25 cellular contexts compared by ENCODE assay signal in the genomic region with DNA sequence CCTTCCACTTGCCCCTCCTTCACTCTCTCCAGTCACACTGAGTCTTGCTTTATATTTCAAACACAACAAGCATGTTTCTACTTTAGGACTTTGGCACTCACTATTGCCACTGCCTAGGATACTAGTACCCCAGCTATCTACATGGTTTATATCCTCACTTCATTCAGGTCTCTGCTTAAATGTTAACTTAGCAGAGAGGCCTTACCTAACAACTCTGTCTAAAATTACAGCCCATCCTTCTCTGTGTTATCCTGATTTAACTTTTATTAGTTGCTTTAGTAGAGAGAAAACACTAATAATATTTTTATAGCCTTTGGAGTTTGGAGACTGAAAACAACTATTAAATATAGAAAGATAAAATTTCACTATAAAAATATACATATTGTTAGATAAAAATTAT. TPM values are rescaled to one million over a fixed set of nuclear protein-coding genes. Genes with fewer than 3 reads are reported as not detected.
DNase-seq lines count a peak whose midpoint lies in the region; ATAC-seq, FAIRE-seq and TF ChIP-seq lines count a peak whose summit lies in the region.
"Had no signal": no experiment of that assay in that cellular context is flagged by ENCODE, and none has a peak within 500 bp of the region (broad histone marks: within the 10 kb centered on the region; RNA-seq: fewer than 3 reads in every experiment).

No MANE protein-coding gene starts in this region.

- CTCF ChIA-PET in PC-9 (lab: Charles Lee) = no interaction called here

- peak; percentile 71 for FAIRE-seq in endometrium (lab: Jason Lieb, UNC)
- FAIRE-seq: A549, D721Med, GM12891, GM18507, H54 had no signal

- H3K9me3 ChIP-seq in PC-9 (ENCODE audit: insufficient read depth, low read depth) = no peaks in the 10 kb centered on the region
- H3K9me3 ChIP-seq: A549, BE2C, HAP-1 had no signal

- POLR2A ChIA-PET in PC-9 (lab: Charles Lee; ENCODE audit: unreplicated experiment) = no interaction called here

- H3F3A ChIP-seq in PC-9 (ENCODE audit: insufficient read depth, low read depth) = no peaks in the 10 kb centered on the region

- H3K79me2 ChIP-seq in PC-9 (ENCODE audit: low read depth) = no peaks in the 10 kb centered on the region

- DNase-seq in LNCaP clone FGC (ENCODE audit: low read depth) (peak; percentile 52), left colon (no peak), NCI-H2171 (lab: John Stamatoyannopoulos, UW) (no peak), PC-9 (no peak)
- DNase-seq: 8988T; ACHN; AML-193; BE2C; CD4-positive, alpha-beta T cell; CD8-positive, alpha-beta memory T cell; DMS 273 treated with DMSO at 0.1 percent for 48 hours; DMS79; EL; GF-D8; GOT3; HFFc6 had no signal

- H3K27me3 ChIP-seq in PC-9 (ENCODE audit: insufficient read depth, low read depth) = no peaks in the 10 kb centered on the region
- H3K27me3 ChIP-seq: BE2C; BLaER1 treated with 17β-estradiol and CSF1 and Interleukin-3, amounts not matched to agents 10 nM and 100 nM had no signal

- H3K9me2 ChIP-seq in PC-9 (ENCODE audit: insufficient read depth) = 0 out of 2 replicates have a peak, but pooled peaks cover 4% of the 10 kb centered on the region

- H3K4me2 ChIP-seq in PC-9 = no peak overlapping the region
- H3K4me2 ChIP-seq: A549; BLaER1 treated with 17β-estradiol and CSF1 and Interleukin-3, amounts not matched to agents 10 nM and 100 nM had no signal

- ATAC-seq in left colon = peak; percentile 25
- no peak for ATAC-seq in HG03045 (IDR thresholded peaks at IDR 0.05; ENCODE audit: unreplicated experiment)
- ATAC-seq: A549 had no signal

- TF ChIP-seq CTCF in LNCaP clone FGC (IDR thresholded peaks at IDR 0.05; ENCODE audit: control insufficient read depth, extremely low read depth, insufficient read depth) (no peak), PC-9 (conservative IDR thresholded peaks at IDR 0.05) (no peak)

- no peak overlapping the region for H3K4me3 ChIP-seq in LNCaP clone FGC (ENCODE audit: low read depth, low read length)
- no peak overlapping the region for H3K4me3 ChIP-seq in PC-9
- H3K4me3 ChIP-seq: A549; BLaER1 treated with 17β-estradiol and CSF1 and Interleukin-3, amounts not matched to agents 10 nM and 100 nM; HAP-1 had no signal

- H4K20me1 ChIP-seq in PC-9 (ENCODE audit: insufficient read depth) = no peaks in the 10 kb centered on the region
- H4K20me1 ChIP-seq: BLaER1 treated with 17β-estradiol and CSF1 and Interleukin-3, amounts not matched to agents 10 nM and 100 nM had no signal

- 0 out of 2 replicates have a peak, but pooled peaks cover 4% of the 10 kb centered on the region for H3K36me3 ChIP-seq in PC-9 (ENCODE audit: low read depth)
- H3K36me3 ChIP-seq: BE2C, HAP-1 had no signal

- no peaks in the 10 kb centered on the region for H3K4me1 ChIP-seq in PC-9 (replicated peaks; ENCODE audit: insufficient read depth)
- H3K4me1 ChIP-seq: A549; BE2C; BLaER1 treated with 17β-estradiol and CSF1 and Interleukin-3, amounts not matched to agents 10 nM and 100 nM; HAP-1 had no signal

- no peak overlapping the region for H3K27ac ChIP-seq in PC-9
- H3K27ac ChIP-seq: A549; BLaER1 treated with 17β-estradiol and CSF1 and Interleukin-3, amounts not matched to agents 10 nM and 100 nM had no signal

- no TSS peak for BruUV-seq in PC-9 (replicated peaks; lab: Mats Ljungman, UMichigan)

- intact Hi-C loops in left colon (cut with DNase I, micrococcal nuclease) (no loop called here), PC-9 (cut with micrococcal nuclease; ENCODE audit: unreplicated experiment) (no loop called here)

- no peak overlapping the region for H2AFZ ChIP-seq in PC-9

RNA-seq across cellular contexts. Expression of gene B3GNT6, which starts 39.0 kb away (rescaled TPM):
- total RNA-seq in left colon = 100 to 1,000 TPM; 107 to 134 TPM
- total RNA-seq in PC-9 (2021) = not detected in 2 replicates
- total RNA-seq: CD4-positive, alpha-beta T cell; CD8-positive, alpha-beta memory T cell; HFFc6 had no signal

Comparison
In these comparisons a context has a peak if more than half of its experiments do, and no peak if none do; other contexts are left out.
1. RNA of gene B3GNT6, which starts 39.0 kb away (total RNA-seq): 107 to 134 TPM in left colon; not detected in PC-9; every median in the first group is over 100 times any median in the second.